In genomic region chr16:88975511-88976061, GRCh38 we compare ENCODE assay signal across 1 cellular context.
TF ChIP-seq lines count a peak whose summit lies in the region.

No MANE protein-coding gene starts in this region.

TF ChIP-seq in SK-N-SH treated with all-trans-retinoic acid at 6 μM for 48 hours, 23 proteins besides CTCF, POLR2A, EP300 and RAD21 (continued from another document):
- TF ChIP-seq ZNF565 (CRISPR knock-in tag; conservative IDR thresholded peaks at IDR 0.05; ENCODE audit: low read depth) (no peak), BACH2 (CRISPR knock-in tag; IDR thresholded peaks at IDR 0.05; ENCODE audit: borderline replicate concordance) (no peak), ZNF8 (CRISPR knock-in tag; IDR thresholded peaks at IDR 0.05) (no peak)
